ENCODE assay signal across 1 cellular context in the genomic region with DNA sequence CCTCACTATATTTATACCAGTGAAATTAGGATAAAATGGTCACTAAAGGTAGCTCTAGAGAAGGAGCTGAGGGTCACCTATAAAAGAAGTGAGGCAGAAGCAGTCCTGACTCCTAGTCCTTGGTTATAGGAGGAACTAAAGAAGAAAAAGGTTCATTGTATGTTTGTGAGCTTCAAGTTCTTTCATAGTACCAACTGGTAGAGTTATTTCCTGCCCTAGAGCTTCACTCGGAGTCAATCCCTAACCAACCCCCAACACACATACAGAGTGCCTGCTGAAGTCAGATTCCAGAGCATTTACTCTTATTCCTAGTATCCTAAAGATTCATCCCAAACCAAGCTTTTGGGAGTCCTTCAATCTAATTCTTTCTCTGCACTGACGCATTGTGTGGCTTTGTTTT.
TF ChIP-seq lines count a peak whose summit lies in the region.

No MANE protein-coding gene starts in this region.

TF ChIP-seq in GM23338, 12 proteins besides CTCF, POLR2A, EP300 and RAD21 (continued from another document):
- TF ChIP-seq ZNF462 (CRISPR knock-in tag; IDR thresholded peaks at IDR 0.05) (no peak), POLR2AphosphoS5 (IDR thresholded peaks at IDR 0.05; ENCODE audit: low read depth) (no peak)
